Comparison of ENCODE assay signal across 10 cellular contexts in genomic region chr3:37430862-37431529, GRCh38. TPM values are rescaled to one million over a fixed set of nuclear protein-coding genes. Genes with fewer than 3 reads are reported as not detected.
DNase-seq lines count a peak whose midpoint lies in the region; ATAC-seq and TF ChIP-seq lines count a peak whose summit lies in the region.
"Not testable (repeated sequence)": the region's sequence is repeated elsewhere in the genome, so short reads cannot be mapped to it uniquely, and the experiment has no call there.
"Had no signal": no experiment of that assay in that cellular context is flagged by ENCODE, and none has a peak within 500 bp of the region (broad histone marks: within the 10 kb centered on the region; RNA-seq: fewer than 3 reads in every experiment).

No MANE protein-coding gene starts in this region.

- not testable (repeated sequence) for H3K27ac ChIP-seq in CD4-positive, alpha-beta T cell (ENCODE audit: low read depth, low read length); WERI-Rb-1

- H3K9me3 Mint-ChIP-seq in CD4-positive, alpha-beta T cell; activated CD8-positive, alpha-beta memory T cell treated with anti-CD3 and anti-CD28 coated beads, Interleukin-2, amount 10 ng/mL, durations not matched to agents 7 days and 5 days (ENCODE audit: low read depth); effector memory CD8-positive, alpha-beta T cell; natural killer cell treated with Interleukin-12 subunit alpha and Interleukin-12 subunit beta and Interleukin-15 and Interleukin-18, amount 100 ng/mL, for 72 hours: not testable (repeated sequence)

- peak overlapping the region; percentile 61 for H3K27ac Mint-ChIP-seq in CD4-positive, alpha-beta T cell
- H3K27ac Mint-ChIP-seq in activated CD8-positive, alpha-beta memory T cell treated with anti-CD3 and anti-CD28 coated beads, Interleukin-2, amount 10 ng/mL, durations not matched to agents 7 days and 5 days, result peak overlapping the region; percentile 40
- H3K27ac Mint-ChIP-seq in effector memory CD8-positive, alpha-beta T cell, result peak overlapping the region in 1 of 2 donors; percentile 59
- not testable (repeated sequence) for H3K27ac Mint-ChIP-seq in natural killer cell treated with Interleukin-12 subunit alpha and Interleukin-12 subunit beta and Interleukin-15 and Interleukin-18, amount 100 ng/mL, for 72 hours

- not testable (repeated sequence) for H3K4me3 Mint-ChIP-seq in CD4-positive, alpha-beta T cell; activated CD8-positive, alpha-beta memory T cell treated with anti-CD3 and anti-CD28 coated beads, Interleukin-2, amount 10 ng/mL, durations not matched to agents 7 days and 5 days; natural killer cell treated with Interleukin-12 subunit alpha and Interleukin-12 subunit beta and Interleukin-15 and Interleukin-18, amount 100 ng/mL, for 72 hours
- H3K4me3 Mint-ChIP-seq in effector memory CD8-positive, alpha-beta T cell, result peak overlapping the region in 1 of 2 donors; percentile 22

- H3K27me3 Mint-ChIP-seq in CD4-positive, alpha-beta T cell; activated CD8-positive, alpha-beta memory T cell treated with anti-CD3 and anti-CD28 coated beads, Interleukin-2, amount 10 ng/mL, durations not matched to agents 7 days and 5 days; effector memory CD8-positive, alpha-beta T cell; natural killer cell treated with Interleukin-12 subunit alpha and Interleukin-12 subunit beta and Interleukin-15 and Interleukin-18, amount 100 ng/mL, for 72 hours: not testable (repeated sequence)

- peak in 3 of 10 experiments; percentile 10 to 37 (median 20) for DNase-seq in CD4-positive, alpha-beta T cell
- peak; percentile 19 for DNase-seq in NCI-H2029 (lab: John Stamatoyannopoulos, UW)
- DNase-seq in WERI-Rb-1, result peak; percentile 71
- DNase-seq in activated CD8-positive, alpha-beta memory T cell treated with anti-CD3 and anti-CD28 coated beads, Interleukin-2, amount 10 ng/mL, durations not matched to agents 7 days and 5 days, result peak; percentile 71
- DNase-seq in activated effector memory CD4-positive, alpha-beta T cell treated with anti-CD3 and anti-CD28 coated beads, Interleukin-2, amount 50 U/mL, for 16 hours, result peak; percentile 80
- peak; percentile 7 to 25 (median 24) for DNase-seq in effector memory CD8-positive, alpha-beta T cell
- not testable (repeated sequence) for DNase-seq in natural killer cell treated with Interleukin-12 subunit alpha and Interleukin-12 subunit beta and Interleukin-15 and Interleukin-18, amount 100 ng/mL, for 72 hours (ENCODE audit: low spot score)
- DNase-seq in stimulated activated CD8-positive, alpha-beta memory T cell treated with anti-CD3 and anti-CD28 coated beads, Interleukin-4, amount 100 ng/mL, for 24 hours (ENCODE audit: low read depth), result peak; percentile 24

- peaks cover 62% of the 10 kb centered on the region for H3K36me3 Mint-ChIP-seq in CD4-positive, alpha-beta T cell (ENCODE audit: low read depth)
- H3K36me3 Mint-ChIP-seq in activated CD8-positive, alpha-beta memory T cell treated with anti-CD3 and anti-CD28 coated beads, Interleukin-2, amount 10 ng/mL, durations not matched to agents 7 days and 5 days, result peaks cover 11% of the 10 kb centered on the region
- H3K36me3 Mint-ChIP-seq in effector memory CD8-positive, alpha-beta T cell (ENCODE audit: insufficient read depth), result not testable (repeated sequence)
- H3K36me3 Mint-ChIP-seq in natural killer cell treated with Interleukin-12 subunit alpha and Interleukin-12 subunit beta and Interleukin-15 and Interleukin-18, amount 100 ng/mL, for 72 hours, result peaks cover 20% of the 10 kb centered on the region

- H3K4me3 ChIP-seq in WERI-Rb-1 (ENCODE audit: low read depth, low read length), result not testable (repeated sequence)

- POLR2A ChIA-PET in CD4-positive, alpha-beta T cell (lab: Charles Lee), result not testable (repeated sequence)

- intact Hi-C loops in CD4-positive, alpha-beta T cell (cut with DNase I, micrococcal nuclease), result not testable (repeated sequence)

- peak; percentile 72 for ATAC-seq in CD4-positive, alpha-beta T cell (ENCODE audit: poor library complexity)
- ATAC-seq in activated CD8-positive, alpha-beta memory T cell treated with anti-CD3 and anti-CD28 coated beads, Interleukin-2, amount 10 ng/mL, durations not matched to agents 7 days and 5 days, result peak; percentile 69
- peak; percentile 94 for ATAC-seq in effector memory CD8-positive, alpha-beta T cell (replicated peaks)
- ATAC-seq in natural killer cell treated with Interleukin-12 subunit alpha and Interleukin-12 subunit beta and Interleukin-15 and Interleukin-18, amount 100 ng/mL, for 72 hours, result peak; percentile 80 to 86

- not testable (repeated sequence) for H3K36me3 ChIP-seq in WERI-Rb-1

- CTCF ChIA-PET in CD4-positive, alpha-beta T cell (lab: Charles Lee); activated CD8-positive, alpha-beta memory T cell treated with anti-CD3 and anti-CD28 coated beads, Interleukin-2, amount 10 ng/mL, durations not matched to agents 7 days and 5 days (lab: Charles Lee): not testable (repeated sequence)

- TF ChIP-seq CTCF in CD4-positive, alpha-beta T cell (IDR thresholded peaks at IDR 0.05); WERI-Rb-1 (IDR thresholded peaks at IDR 0.05; ENCODE audit: low read depth, low read length): not testable (repeated sequence)

- peaks cover 29% of the 10 kb centered on the region for H3K4me1 Mint-ChIP-seq in CD4-positive, alpha-beta T cell (ENCODE audit: low read depth)
- H3K4me1 Mint-ChIP-seq in activated CD8-positive, alpha-beta memory T cell treated with anti-CD3 and anti-CD28 coated beads, Interleukin-2, amount 10 ng/mL, durations not matched to agents 7 days and 5 days; effector memory CD8-positive, alpha-beta T cell (ENCODE audit: low read depth in 2 of 2): not testable (repeated sequence)
- peaks cover 4 to 14% of the 10 kb centered on the region in 2 donors for H3K4me1 Mint-ChIP-seq in natural killer cell treated with Interleukin-12 subunit alpha and Interleukin-12 subunit beta and Interleukin-15 and Interleukin-18, amount 100 ng/mL, for 72 hours (ENCODE audit: low read depth in 2 of 2)

- not testable (repeated sequence) for H3K9me3 ChIP-seq in CD4-positive, alpha-beta T cell (ENCODE audit: control insufficient read depth, low read length); WERI-Rb-1 (ENCODE audit: severe bottlenecking)

- H3K27me3 ChIP-seq in CD4-positive, alpha-beta T cell (ENCODE audit: control insufficient read depth, insufficient read depth, low read length); WERI-Rb-1 (ENCODE audit: insufficient read depth, low read depth, severe bottlenecking): not testable (repeated sequence)

RNA-seq across cellular contexts. Expression of gene ITGA9, which starts 20.9 kb away (rescaled TPM):
- total RNA-seq in CD4-positive, alpha-beta T cell, result not detected
- under 1 TPM; 0.09 to 0.45 TPM for total RNA-seq in activated CD8-positive, alpha-beta memory T cell treated with anti-CD3 and anti-CD28 coated beads, Interleukin-2, amount 10 ng/mL, durations not matched to agents 7 days and 5 days
- 1 to 10 TPM; 1.5 TPM for total RNA-seq in natural killer cell treated with Interleukin-12 subunit alpha and Interleukin-12 subunit beta and Interleukin-15 and Interleukin-18, amount 100 ng/mL, for 72 hours
- total RNA-seq: HFFc6, LHCN-M2 had no signal
